2 cellular contexts compared by ENCODE assay signal in the genomic region with DNA sequence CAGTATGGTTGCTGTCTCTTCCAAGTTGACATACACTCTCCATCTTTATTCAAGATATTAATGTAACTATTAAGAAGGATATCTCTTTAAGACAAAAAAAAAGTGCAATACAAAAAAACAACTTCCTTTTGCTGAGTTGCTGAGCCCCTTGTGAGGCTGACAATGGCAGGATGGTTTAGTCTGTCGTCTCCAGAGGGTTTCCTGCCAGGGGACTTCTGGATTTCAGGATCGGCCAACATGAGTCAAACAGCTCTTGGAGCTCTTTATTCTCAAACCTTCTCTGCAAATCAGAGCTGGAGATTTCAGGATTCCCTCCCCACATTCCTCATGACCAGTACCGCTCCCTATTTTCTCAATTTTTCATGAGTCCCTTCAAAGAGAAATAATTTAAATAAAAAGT.
TF ChIP-seq lines count a peak whose summit lies in the region.

No MANE protein-coding gene starts in this region.

TF ChIP-seq in SK-N-SH, 30 proteins besides CTCF, POLR2A, EP300 and RAD21 (continued from another document):
- TF ChIP-seq RCOR1 (IDR thresholded peaks at IDR 0.05; ENCODE audit: low read length) = no peak
- TF ChIP-seq, protein P1, sequence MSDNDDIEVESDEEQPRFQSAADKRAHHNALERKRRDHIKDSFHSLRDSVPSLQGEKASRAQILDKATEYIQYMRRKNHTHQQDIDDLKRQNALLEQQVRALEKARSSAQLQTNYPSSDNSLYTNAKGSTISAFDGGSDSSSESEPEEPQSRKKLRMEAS (IDR thresholded peaks at IDR 0.05; ENCODE audit: low read depth) = no peak
- TF ChIP-seq, protein P2, sequence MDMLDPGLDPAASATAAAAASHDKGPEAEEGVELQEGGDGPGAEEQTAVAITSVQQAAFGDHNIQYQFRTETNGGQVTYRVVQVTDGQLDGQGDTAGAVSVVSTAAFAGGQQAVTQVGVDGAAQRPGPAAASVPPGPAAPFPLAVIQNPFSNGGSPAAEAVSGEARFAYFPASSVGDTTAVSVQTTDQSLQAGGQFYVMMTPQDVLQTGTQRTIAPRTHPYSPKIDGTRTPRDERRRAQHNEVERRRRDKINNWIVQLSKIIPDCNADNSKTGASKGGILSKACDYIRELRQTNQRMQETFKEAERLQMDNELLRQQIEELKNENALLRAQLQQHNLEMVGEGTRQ (IDR thresholded peaks at IDR 0.05; ENCODE audit: borderline replicate concordance, low read depth, low read length) = no peak
- TF ChIP-seq, protein P3, sequence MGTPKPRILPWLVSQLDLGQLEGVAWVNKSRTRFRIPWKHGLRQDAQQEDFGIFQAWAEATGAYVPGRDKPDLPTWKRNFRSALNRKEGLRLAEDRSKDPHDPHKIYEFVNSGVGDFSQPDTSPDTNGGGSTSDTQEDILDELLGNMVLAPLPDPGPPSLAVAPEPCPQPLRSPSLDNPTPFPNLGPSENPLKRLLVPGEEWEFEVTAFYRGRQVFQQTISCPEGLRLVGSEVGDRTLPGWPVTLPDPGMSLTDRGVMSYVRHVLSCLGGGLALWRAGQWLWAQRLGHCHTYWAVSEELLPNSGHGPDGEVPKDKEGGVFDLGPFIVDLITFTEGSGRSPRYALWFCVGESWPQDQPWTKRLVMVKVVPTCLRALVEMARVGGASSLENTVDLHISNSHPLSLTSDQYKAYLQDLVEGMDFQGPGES (IDR thresholded peaks at IDR 0.05; ENCODE audit: low read depth, low read length) = no peak
- TF ChIP-seq, protein P4, sequence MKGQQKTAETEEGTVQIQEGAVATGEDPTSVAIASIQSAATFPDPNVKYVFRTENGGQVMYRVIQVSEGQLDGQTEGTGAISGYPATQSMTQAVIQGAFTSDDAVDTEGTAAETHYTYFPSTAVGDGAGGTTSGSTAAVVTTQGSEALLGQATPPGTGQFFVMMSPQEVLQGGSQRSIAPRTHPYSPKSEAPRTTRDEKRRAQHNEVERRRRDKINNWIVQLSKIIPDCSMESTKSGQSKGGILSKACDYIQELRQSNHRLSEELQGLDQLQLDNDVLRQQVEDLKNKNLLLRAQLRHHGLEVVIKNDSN (IDR thresholded peaks at IDR 0.05; ENCODE audit: borderline replicate concordance, low read depth) = no peak
- no peak for TF ChIP-seq FOSL2 (IDR thresholded peaks at IDR 0.05; ENCODE audit: borderline replicate concordance, low read depth)
- TF ChIP-seq, protein P5, sequence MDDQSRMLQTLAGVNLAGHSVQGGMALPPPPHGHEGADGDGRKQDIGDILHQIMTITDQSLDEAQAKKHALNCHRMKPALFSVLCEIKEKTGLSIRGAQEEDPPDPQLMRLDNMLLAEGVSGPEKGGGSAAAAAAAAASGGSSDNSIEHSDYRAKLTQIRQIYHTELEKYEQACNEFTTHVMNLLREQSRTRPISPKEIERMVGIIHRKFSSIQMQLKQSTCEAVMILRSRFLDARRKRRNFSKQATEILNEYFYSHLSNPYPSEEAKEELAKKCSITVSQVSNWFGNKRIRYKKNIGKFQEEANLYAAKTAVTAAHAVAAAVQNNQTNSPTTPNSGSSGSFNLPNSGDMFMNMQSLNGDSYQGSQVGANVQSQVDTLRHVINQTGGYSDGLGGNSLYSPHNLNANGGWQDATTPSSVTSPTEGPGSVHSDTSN (IDR thresholded peaks at IDR 0.05) = no peak
- TF ChIP-seq FOXM1 (IDR thresholded peaks at IDR 0.05; ENCODE audit: low read depth) = no peak
TF ChIP-seq in SK-N-SH: peak in this region for 0.

TF ChIP-seq in SK-N-SH treated with all-trans-retinoic acid at 6 μM for 48 hours, 23 proteins besides CTCF, POLR2A, EP300 and RAD21 (continued from another document):
- TF ChIP-seq, protein P6, sequence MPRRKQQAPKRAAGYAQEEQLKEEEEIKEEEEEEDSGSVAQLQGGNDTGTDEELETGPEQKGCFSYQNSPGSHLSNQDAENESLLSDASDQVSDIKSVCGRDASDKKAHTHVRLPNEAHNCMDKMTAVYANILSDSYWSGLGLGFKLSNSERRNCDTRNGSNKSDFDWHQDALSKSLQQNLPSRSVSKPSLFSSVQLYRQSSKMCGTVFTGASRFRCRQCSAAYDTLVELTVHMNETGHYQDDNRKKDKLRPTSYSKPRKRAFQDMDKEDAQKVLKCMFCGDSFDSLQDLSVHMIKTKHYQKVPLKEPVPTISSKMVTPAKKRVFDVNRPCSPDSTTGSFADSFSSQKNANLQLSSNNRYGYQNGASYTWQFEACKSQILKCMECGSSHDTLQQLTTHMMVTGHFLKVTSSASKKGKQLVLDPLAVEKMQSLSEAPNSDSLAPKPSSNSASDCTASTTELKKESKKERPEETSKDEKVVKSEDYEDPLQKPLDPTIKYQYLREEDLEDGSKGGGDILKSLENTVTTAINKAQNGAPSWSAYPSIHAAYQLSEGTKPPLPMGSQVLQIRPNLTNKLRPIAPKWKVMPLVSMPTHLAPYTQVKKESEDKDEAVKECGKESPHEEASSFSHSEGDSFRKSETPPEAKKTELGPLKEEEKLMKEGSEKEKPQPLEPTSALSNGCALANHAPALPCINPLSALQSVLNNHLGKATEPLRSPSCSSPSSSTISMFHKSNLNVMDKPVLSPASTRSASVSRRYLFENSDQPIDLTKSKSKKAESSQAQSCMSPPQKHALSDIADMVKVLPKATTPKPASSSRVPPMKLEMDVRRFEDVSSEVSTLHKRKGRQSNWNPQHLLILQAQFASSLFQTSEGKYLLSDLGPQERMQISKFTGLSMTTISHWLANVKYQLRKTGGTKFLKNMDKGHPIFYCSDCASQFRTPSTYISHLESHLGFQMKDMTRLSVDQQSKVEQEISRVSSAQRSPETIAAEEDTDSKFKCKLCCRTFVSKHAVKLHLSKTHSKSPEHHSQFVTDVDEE (CRISPR knock-in tag; IDR thresholded peaks at IDR 0.05) = no peak
- TF ChIP-seq SNAI2 (CRISPR knock-in tag; IDR thresholded peaks at IDR 0.05) (no peak), ARNTL (CRISPR knock-in tag; IDR thresholded peaks at IDR 0.05; ENCODE audit: borderline replicate concordance, low read depth) (no peak), ZNF70 (CRISPR knock-in tag; IDR thresholded peaks at IDR 0.05) (no peak), RARB (CRISPR knock-in tag; IDR thresholded peaks at IDR 0.05) (no peak), CSDC2 (CRISPR knock-in tag; IDR thresholded peaks at IDR 0.05) (no peak), ZFP3 (CRISPR knock-in tag; IDR thresholded peaks at IDR 0.05) (no peak), ZNF565 (CRISPR knock-in tag; conservative IDR thresholded peaks at IDR 0.05; ENCODE audit: low read depth) (no peak), ISL1 (CRISPR knock-in tag; IDR thresholded peaks at IDR 0.05) (no peak), ESRRG (CRISPR knock-in tag; IDR thresholded peaks at IDR 0.05) (no peak), ZNF8 (CRISPR knock-in tag; IDR thresholded peaks at IDR 0.05) (no peak), TOX (CRISPR knock-in tag; IDR thresholded peaks at IDR 0.05; ENCODE audit: borderline replicate concordance) (no peak), PPARA (CRISPR knock-in tag; IDR thresholded peaks at IDR 0.05; ENCODE audit: borderline replicate concordance) (no peak), GLIS3 (CRISPR knock-in tag; IDR thresholded peaks at IDR 0.05) (no peak), ZC3H10 (CRISPR knock-in tag; IDR thresholded peaks at IDR 0.05) (no peak)
- TF ChIP-seq, protein P7, sequence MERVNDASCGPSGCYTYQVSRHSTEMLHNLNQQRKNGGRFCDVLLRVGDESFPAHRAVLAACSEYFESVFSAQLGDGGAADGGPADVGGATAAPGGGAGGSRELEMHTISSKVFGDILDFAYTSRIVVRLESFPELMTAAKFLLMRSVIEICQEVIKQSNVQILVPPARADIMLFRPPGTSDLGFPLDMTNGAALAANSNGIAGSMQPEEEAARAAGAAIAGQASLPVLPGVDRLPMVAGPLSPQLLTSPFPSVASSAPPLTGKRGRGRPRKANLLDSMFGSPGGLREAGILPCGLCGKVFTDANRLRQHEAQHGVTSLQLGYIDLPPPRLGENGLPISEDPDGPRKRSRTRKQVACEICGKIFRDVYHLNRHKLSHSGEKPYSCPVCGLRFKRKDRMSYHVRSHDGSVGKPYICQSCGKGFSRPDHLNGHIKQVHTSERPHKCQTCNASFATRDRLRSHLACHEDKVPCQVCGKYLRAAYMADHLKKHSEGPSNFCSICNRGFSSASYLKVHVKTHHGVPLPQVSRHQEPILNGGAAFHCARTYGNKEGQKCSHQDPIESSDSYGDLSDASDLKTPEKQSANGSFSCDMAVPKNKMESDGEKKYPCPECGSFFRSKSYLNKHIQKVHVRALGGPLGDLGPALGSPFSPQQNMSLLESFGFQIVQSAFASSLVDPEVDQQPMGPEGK (CRISPR knock-in tag; IDR thresholded peaks at IDR 0.05; ENCODE audit: borderline replicate concordance) = no peak
- TF ChIP-seq, protein P8, sequence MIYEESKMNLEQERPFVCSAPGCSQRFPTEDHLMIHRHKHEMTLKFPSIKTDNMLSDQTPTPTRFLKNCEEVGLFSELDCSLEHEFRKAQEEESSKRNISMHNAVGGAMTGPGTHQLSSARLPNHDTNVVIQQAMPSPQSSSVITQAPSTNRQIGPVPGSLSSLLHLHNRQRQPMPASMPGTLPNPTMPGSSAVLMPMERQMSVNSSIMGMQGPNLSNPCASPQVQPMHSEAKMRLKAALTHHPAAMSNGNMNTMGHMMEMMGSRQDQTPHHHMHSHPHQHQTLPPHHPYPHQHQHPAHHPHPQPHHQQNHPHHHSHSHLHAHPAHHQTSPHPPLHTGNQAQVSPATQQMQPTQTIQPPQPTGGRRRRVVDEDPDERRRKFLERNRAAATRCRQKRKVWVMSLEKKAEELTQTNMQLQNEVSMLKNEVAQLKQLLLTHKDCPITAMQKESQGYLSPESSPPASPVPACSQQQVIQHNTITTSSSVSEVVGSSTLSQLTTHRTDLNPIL (CRISPR knock-in tag; IDR thresholded peaks at IDR 0.05; ENCODE audit: low read depth) = no peak
- TF ChIP-seq, protein P9, sequence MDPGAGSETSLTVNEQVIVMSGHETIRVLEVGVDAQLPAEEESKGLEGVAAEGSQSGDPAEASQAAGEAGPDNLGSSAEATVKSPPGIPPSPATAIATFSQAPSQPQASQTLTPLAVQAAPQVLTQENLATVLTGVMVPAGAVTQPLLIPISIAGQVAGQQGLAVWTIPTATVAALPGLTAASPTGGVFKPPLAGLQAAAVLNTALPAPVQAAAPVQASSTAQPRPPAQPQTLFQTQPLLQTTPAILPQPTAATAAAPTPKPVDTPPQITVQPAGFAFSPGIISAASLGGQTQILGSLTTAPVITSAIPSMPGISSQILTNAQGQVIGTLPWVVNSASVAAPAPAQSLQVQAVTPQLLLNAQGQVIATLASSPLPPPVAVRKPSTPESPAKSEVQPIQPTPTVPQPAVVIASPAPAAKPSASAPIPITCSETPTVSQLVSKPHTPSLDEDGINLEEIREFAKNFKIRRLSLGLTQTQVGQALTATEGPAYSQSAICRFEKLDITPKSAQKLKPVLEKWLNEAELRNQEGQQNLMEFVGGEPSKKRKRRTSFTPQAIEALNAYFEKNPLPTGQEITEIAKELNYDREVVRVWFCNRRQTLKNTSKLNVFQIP (CRISPR knock-in tag; IDR thresholded peaks at IDR 0.05; ENCODE audit: borderline replicate concordance, low read depth) = no peak
